In the genomic region with DNA sequence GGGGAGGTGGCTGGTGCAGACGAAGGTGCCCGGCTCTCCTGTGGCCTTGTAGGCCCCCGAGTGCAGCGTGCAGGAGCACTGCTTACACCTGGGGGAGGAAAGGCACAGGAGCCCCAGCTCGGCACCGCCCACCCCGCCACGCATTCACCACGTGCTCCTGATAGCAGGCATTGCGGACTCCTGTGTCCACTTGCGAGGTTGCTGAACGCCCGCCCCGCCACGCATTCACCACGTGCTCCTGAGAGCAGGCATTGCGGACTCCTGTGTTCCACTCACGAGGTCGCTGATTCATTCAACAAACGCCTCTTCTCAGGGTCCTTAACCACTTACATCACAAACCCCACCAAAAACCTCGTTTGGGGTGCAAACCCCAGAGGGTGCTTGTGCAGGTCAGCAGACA, we compare ENCODE assay signal across 26 cellular contexts.
"Had no signal": no experiment of that assay in that cellular context is flagged by ENCODE, and none has a peak within 500 bp of the region (broad histone marks: within the 10 kb centered on the region; RNA-seq: fewer than 3 reads in every experiment).

No MANE protein-coding gene starts in this region.

- H3K4me1 ChIP-seq: psoas muscle had no signal

- H3K4me3 Mint-ChIP-seq: endodermal cell; immature natural killer cell; naive thymus-derived CD8-positive, alpha-beta T cell; nephron progenitor cell; stimulated activated memory B cell treated with anti-CD40 and anti-IgM and Interleukin-4, amounts not matched to agents 10 μg/mL and 1 μg/mL and 100 μg/mL, for 72 hours had no signal

- DNase-seq: effector CD4-positive, alpha-beta T cell; endodermal cell; foreskin fibroblast; heart left ventricle; immature natural killer cell; islet precursor cell; kidney glomerular epithelial cell; left ventricle myocardium superior; lower lobe of right lung; naive thymus-derived CD8-positive, alpha-beta T cell; nephron progenitor cell; ovary; psoas muscle; right cardiac atrium; spleen; stimulated activated CD4-positive, alpha-beta T cell treated with anti-CD3 and anti-CD28 coated beads, Interleukin-4, amount 100 ng/mL, for 4 hours; stimulated activated naive CD8-positive, alpha-beta T cell treated with anti-CD3 and anti-CD28 coated beads, Interleukin-15, Interleukin-2, amounts not matched to agents 100 U/mL and 50 U/mL, for 24 hours had no signal

- H3K4me1 Mint-ChIP-seq: endodermal cell; immature natural killer cell; stimulated activated memory B cell treated with anti-CD40 and anti-IgM and Interleukin-4, amounts not matched to agents 10 μg/mL and 1 μg/mL and 100 μg/mL, for 72 hours had no signal

- H3K36me3 Mint-ChIP-seq: immature natural killer cell; naive thymus-derived CD8-positive, alpha-beta T cell; stimulated activated memory B cell treated with anti-CD40 and anti-IgM and Interleukin-4, amounts not matched to agents 10 μg/mL and 1 μg/mL and 100 μg/mL, for 72 hours had no signal

- H3K27ac Mint-ChIP-seq: endodermal cell; nephron progenitor cell; stimulated activated memory B cell treated with anti-CD40 and anti-IgM and Interleukin-4, amounts not matched to agents 10 μg/mL and 1 μg/mL and 100 μg/mL, for 72 hours had no signal

- H3K9me3 Mint-ChIP-seq: endodermal cell; immature natural killer cell; naive thymus-derived CD8-positive, alpha-beta T cell; nephron progenitor cell; stimulated activated memory B cell treated with anti-CD40 and anti-IgM and Interleukin-4, amounts not matched to agents 10 μg/mL and 1 μg/mL and 100 μg/mL, for 72 hours had no signal

- H3K9me3 ChIP-seq: gastroesophageal sphincter, heart left ventricle, lower lobe of right lung, ovary, psoas muscle, spleen, thoracic aorta, tibial nerve, upper lobe of left lung had no signal

- H3K36me3 ChIP-seq: ovary, thoracic aorta had no signal

- ATAC-seq: esophagus mucosa; gastroesophageal sphincter; heart left ventricle; left ventricle myocardium superior; lower lobe of right lung; naive thymus-derived CD8-positive, alpha-beta T cell; psoas muscle; right cardiac atrium; stimulated activated memory B cell treated with anti-CD40 and anti-IgM and Interleukin-4, amounts not matched to agents 10 μg/mL and 1 μg/mL and 100 μg/mL, for 72 hours; stimulated activated naive CD8-positive, alpha-beta T cell treated with anti-CD3 and anti-CD28 coated beads, Interleukin-15, Interleukin-2, amounts not matched to agents 100 U/mL and 50 U/mL, for 24 hours had no signal

- H3K4me3 ChIP-seq: dorsolateral prefrontal cortex, gastroesophageal sphincter, heart left ventricle, lower lobe of right lung, ovary, psoas muscle, skin epidermis, spleen, thoracic aorta, tibial nerve, upper lobe of left lung had no signal

- H3K27me3 ChIP-seq: dorsolateral prefrontal cortex, gastroesophageal sphincter, heart left ventricle, ovary, spleen, tibial nerve, upper lobe of left lung had no signal

- H3K27me3 Mint-ChIP-seq: naive thymus-derived CD8-positive, alpha-beta T cell had no signal

- H3K27ac ChIP-seq: epithelial cell of prostate, gastroesophageal sphincter, heart left ventricle, lower lobe of right lung, ovary, psoas muscle, skin epidermis, thoracic aorta, upper lobe of left lung had no signal
